ENCODE assay signal across 1 cellular context in genomic region chr10:79106651-79107050, GRCh38.
TF ChIP-seq lines count a peak whose summit lies in the region.

No MANE protein-coding gene starts in this region.

TF ChIP-seq in IMR-90, 13 proteins besides CTCF, POLR2A, EP300 and RAD21:
- TF ChIP-seq CEBPB (IDR thresholded peaks at IDR 0.05; ENCODE audit: low read depth, low read length) (no peak), MAZ (IDR thresholded peaks at IDR 0.05; ENCODE audit: borderline replicate concordance, low read depth, low read length) (no peak), RCOR1 (IDR thresholded peaks at IDR 0.05; ENCODE audit: insufficient replicate concordance, low read length) (no peak), NFE2L2 (IDR thresholded peaks at IDR 0.05; ENCODE audit: low read depth, low read length) (no peak), ELK1 (IDR thresholded peaks at IDR 0.05; ENCODE audit: borderline replicate concordance, low read depth, low read length) (no peak), RFX5 (IDR thresholded peaks at IDR 0.05; ENCODE audit: low read depth, low read length) (no peak), MXI1 (IDR thresholded peaks at IDR 0.05; ENCODE audit: borderline replicate concordance, low read depth, low read length) (no peak), FOS (IDR thresholded peaks at IDR 0.05; ENCODE audit: low read depth, low read length) (no peak), MAFK (IDR thresholded peaks at IDR 0.05; ENCODE audit: low read depth, low read length) (no peak), BHLHE40 (IDR thresholded peaks at IDR 0.05; ENCODE audit: low read depth, low read length) (no peak), USF2 (IDR thresholded peaks at IDR 0.05; ENCODE audit: low read depth, low read length) (no peak)
